Comparison of ENCODE assay signal across 9 cellular contexts in the genomic region with DNA sequence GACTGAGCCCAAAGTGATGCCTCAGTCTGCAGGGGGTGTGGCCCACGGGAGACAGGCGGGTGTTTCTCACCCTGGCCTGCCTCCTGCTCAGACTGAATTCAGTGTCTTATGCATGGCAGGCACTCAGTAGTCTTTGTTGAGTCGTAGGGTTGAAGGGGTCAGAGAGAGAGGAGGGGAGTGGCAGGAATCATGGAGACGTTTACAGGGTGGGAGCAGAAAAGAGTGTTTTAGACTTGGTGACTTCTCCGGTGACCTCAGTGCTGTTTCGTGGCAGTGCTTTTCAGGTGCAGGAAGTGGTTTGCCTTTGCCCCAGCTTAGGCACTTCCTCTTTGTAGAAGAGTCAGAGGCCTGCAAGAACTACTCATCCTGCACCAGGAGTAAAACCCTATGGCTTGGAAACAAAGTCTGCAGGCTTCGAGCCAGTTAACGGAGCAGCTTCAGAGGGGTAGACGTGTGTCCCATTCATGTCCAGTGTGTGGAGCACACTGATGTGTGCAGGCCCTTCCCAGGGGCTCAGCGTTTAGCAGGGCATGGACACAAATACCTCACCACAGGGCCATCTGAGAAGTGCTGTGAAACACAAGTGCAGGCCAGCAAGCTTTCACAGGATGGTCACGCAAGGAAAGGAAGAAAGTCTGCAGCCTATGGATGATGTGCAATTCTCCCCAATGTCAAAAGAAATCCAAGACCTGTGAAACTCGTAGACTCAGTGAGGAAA. TPM values are rescaled to one million over a fixed set of nuclear protein-coding genes. Genes with fewer than 3 reads are reported as not detected.
DNase-seq lines count a peak whose midpoint lies in the region; ATAC-seq lines count a peak whose summit lies in the region.
"Had no signal": no experiment of that assay in that cellular context is flagged by ENCODE, and none has a peak within 500 bp of the region (broad histone marks: within the 10 kb centered on the region; RNA-seq: fewer than 3 reads in every experiment).

No MANE protein-coding gene starts in this region.

- peak overlapping the region; percentile 90 for H3K27ac Mint-ChIP-seq in stimulated activated effector memory CD8-positive, alpha-beta T cell treated with anti-CD3 and anti-CD28 coated beads, Interleukin-12 subunit alpha, Interleukin-12 subunit beta, amount 100 ng/mL, for 72 hours

- H3K36me3 Mint-ChIP-seq in stimulated activated effector memory CD8-positive, alpha-beta T cell treated with anti-CD3 and anti-CD28 coated beads, Interleukin-12 subunit alpha, Interleukin-12 subunit beta, amount 100 ng/mL, for 72 hours = no peaks in the 10 kb centered on the region

- H3K4me1 Mint-ChIP-seq in stimulated activated effector memory CD8-positive, alpha-beta T cell treated with anti-CD3 and anti-CD28 coated beads, Interleukin-12 subunit alpha, Interleukin-12 subunit beta, amount 100 ng/mL, for 72 hours = peaks cover 90% of the 10 kb centered on the region

- peak in 3 of 4 experiments; percentile 42 to 61 (median 52) for DNase-seq in activated CD4-positive, CD25-positive, alpha-beta regulatory T cell (lab: John Stamatoyannopoulos, UW)
- peak; percentile 31 to 83 for DNase-seq in stimulated activated effector memory CD8-positive, alpha-beta T cell treated with anti-CD3 and anti-CD28 coated beads, Interleukin-12 subunit alpha, Interleukin-12 subunit beta, amount 100 ng/mL, for 72 hours (ENCODE audit: low spot score in 2 of 2)
- DNase-seq in NCI-H2081 treated with DMSO at 0.1 percent for 48 hours (lab: John Stamatoyannopoulos, UW) = no peak
- DNase-seq in HUDEP-2 (lab: John Stamatoyannopoulos, UW; ENCODE audit: unreplicated experiment in 76 of 76) = no peak

- H4K20me1 ChIP-seq in BLaER1 = no peaks in the 10 kb centered on the region

- H3K4me2 ChIP-seq in BLaER1 = peak overlapping the region; percentile 76

- H3K27me3 ChIP-seq in BLaER1 (no peaks in the 10 kb centered on the region), esophagus (ENCODE audit: control insufficient read depth in 1 of 2, insufficient read depth in 2 of 2, low read length in 2 of 2) (no peaks in the 10 kb centered on the region)

- H3K9ac ChIP-seq in BLaER1 = peak overlapping the region; percentile 21

- no peaks in the 10 kb centered on the region for H3K9me3 Mint-ChIP-seq in stimulated activated effector memory CD8-positive, alpha-beta T cell treated with anti-CD3 and anti-CD28 coated beads, Interleukin-12 subunit alpha, Interleukin-12 subunit beta, amount 100 ng/mL, for 72 hours

- peak overlapping the region; percentile 71 for H3K4me3 Mint-ChIP-seq in stimulated activated effector memory CD8-positive, alpha-beta T cell treated with anti-CD3 and anti-CD28 coated beads, Interleukin-12 subunit alpha, Interleukin-12 subunit beta, amount 100 ng/mL, for 72 hours

- peaks cover 63% of the 10 kb centered on the region for H3K4me1 ChIP-seq in BLaER1
- peaks cover 9 to 16% of the 10 kb centered on the region in 2 donors for H3K4me1 ChIP-seq in esophagus (ENCODE audit: control insufficient read depth in 2 of 2, insufficient read depth in 2 of 2, low read length in 1 of 2)

- ATAC-seq in GM19452 (IDR thresholded peaks at IDR 0.05; ENCODE audit: unreplicated experiment) (peak; percentile 92), HG03469 (IDR thresholded peaks at IDR 0.05; ENCODE audit: unreplicated experiment) (peak; percentile 84)
- peak; percentile 96 for ATAC-seq in stimulated activated effector memory CD8-positive, alpha-beta T cell treated with anti-CD3 and anti-CD28 coated beads, Interleukin-12 subunit alpha, Interleukin-12 subunit beta, amount 100 ng/mL, for 72 hours

- H3K27ac ChIP-seq in BLaER1 = peak overlapping the region; percentile 73
- peak overlapping the region; percentile 52 to 76 for H3K27ac ChIP-seq in esophagus (ENCODE audit: low read depth in 2 of 2, low read length in 1 of 2)
- H3K27ac ChIP-seq: C4-2B had no signal

- no peaks in the 10 kb centered on the region for H3K36me3 ChIP-seq in BLaER1
- no peaks in the 10 kb centered on the region for H3K36me3 ChIP-seq in esophagus (ENCODE audit: control insufficient read depth in 2 of 2, insufficient read depth in 2 of 2, low read length in 1 of 2)

- no peak overlapping the region; the same call in 1 of the 2 replicates for H3K4me3 ChIP-seq in BLaER1
- no peak overlapping the region for H3K4me3 ChIP-seq in esophagus (ENCODE audit: low read depth in 1 of 2, low read length in 2 of 2)

- H3K9me3 ChIP-seq in BLaER1 = 0 out of 2 replicates have a peak, but pooled peaks cover under 1% of the 10 kb centered on the region
- no peaks in the 10 kb centered on the region for H3K9me3 ChIP-seq in esophagus (ENCODE audit: control insufficient read depth in 2 of 2, insufficient read depth in 1 of 2, low read depth in 1 of 2, low read length in 1 of 2)

- WGBS in esophagus, 2 donors = 67 to 68% methylated on average over 12 of the region's 12 CpGs

RNA-seq across cellular contexts. Expression of gene SEMA4D, which starts 24.5 kb away (rescaled TPM):
- polyA plus RNA-seq in esophagus = 10 to 100 TPM; 17.1 to 33.4 TPM

Comparison
In these comparisons a context has a peak if more than half of its experiments do, and no peak if none do; other contexts are left out.
1. DNase-seq: peak in activated CD4-positive, CD25-positive, alpha-beta regulatory T cell (3 of 4) and stimulated activated effector memory CD8-positive, alpha-beta T cell treated with anti-CD3 and anti-CD28 coated beads, Interleukin-12 subunit alpha, Interleukin-12 subunit beta, amount 100 ng/mL, for 72 hours (2 of 2); none in NCI-H2081 treated with DMSO at 0.1 percent for 48 hours (single experiment) and HUDEP-2 (0 of 76).
2. Peak in every context shown above with its lines, with median percentiles within 50 percentile points of each other: ATAC-seq.